ENCODE assay signal across 8 cellular contexts in the genomic region with DNA sequence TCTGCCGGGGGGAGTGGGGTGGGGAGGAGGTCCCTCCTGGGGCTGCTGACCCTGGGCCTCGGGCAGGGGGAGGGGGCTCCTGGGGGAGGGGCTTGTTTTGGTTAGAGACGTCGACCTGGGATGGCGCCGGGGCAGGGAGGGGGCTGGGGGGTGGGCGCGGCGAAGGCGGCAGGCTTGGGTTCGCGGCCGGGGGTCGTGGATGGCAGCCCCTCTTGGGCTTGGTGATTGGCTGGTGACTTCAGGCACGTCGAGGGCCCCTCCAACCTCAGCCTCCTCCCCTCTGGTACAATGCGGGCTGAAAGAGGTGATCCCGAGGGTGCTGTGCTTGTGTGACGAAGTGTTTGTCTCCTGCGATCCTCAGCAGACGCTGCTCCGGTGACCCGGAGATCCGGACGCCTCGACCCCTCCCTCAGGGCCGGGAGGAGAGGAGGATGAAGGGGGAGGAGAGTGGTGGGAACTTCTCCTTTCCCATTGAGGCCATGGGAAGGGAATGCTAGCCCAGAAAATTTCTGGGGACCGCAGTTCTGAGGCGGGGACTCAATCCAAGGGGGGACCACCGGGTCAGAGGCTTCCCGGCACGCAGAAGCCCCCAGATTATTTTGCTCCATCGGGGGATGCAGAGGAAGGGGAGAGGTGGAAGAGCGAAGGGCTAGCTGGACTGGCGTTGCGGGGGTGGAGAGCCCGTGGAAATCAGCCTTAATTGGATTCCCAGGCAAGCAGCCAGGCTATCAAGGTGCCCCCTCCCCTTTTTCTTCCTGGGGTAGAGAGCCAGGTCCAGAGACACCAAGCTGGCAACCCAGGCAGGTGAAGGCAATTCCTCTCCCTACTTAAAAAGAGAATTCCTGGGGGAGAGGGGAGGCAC. TPM values are rescaled to one million over a fixed set of nuclear protein-coding genes. Genes with fewer than 3 reads are reported as not detected.
DNase-seq lines count a peak whose midpoint lies in the region; ATAC-seq and TF ChIP-seq lines count a peak whose summit lies in the region.

No MANE protein-coding gene starts in this region.

- DNase-seq in heart right ventricle: peak in 1 of 2 donors; percentile 44
- DNase-seq in left cardiac atrium: no peak
- no peak for DNase-seq in breast epithelium (ENCODE audit: low spot score in 2 of 2)
- DNase-seq in uterus: no peak
- no peak for DNase-seq in CD1c-positive myeloid dendritic cell (ENCODE audit: extremely low spot score)

- H3K36me3 ChIP-seq in heart right ventricle (peaks cover 0 to 9% (median 0%) of the 10 kb centered on the region in 9 donors), breast epithelium (no peaks in the 10 kb centered on the region), mesodermal cell (ENCODE audit: control insufficient read depth, insufficient read depth, low read length) (peaks cover 34% of the 10 kb centered on the region), uterus (no peaks in the 10 kb centered on the region)

- ATAC-seq in heart right ventricle (peak in 6 of 8 donors; percentile 13 to 48 (median 32)), left cardiac atrium (no peak), GM19324 (IDR thresholded peaks at IDR 0.05; ENCODE audit: low FRiP score, unreplicated experiment) (no peak), GM19455 (IDR thresholded peaks at IDR 0.05; ENCODE audit: unreplicated experiment) (no peak)

- H3K27ac ChIP-seq in heart right ventricle (peak overlapping the region in 7 of 10 donors; percentile 35 to 77 (median 61)), breast epithelium (peak overlapping the region; percentile 41 to 93), mesodermal cell (ENCODE audit: low read depth, low read length, severe bottlenecking) (peak overlapping the region; percentile 84), uterus (peak overlapping the region; percentile 36 to 37)

- 39 to 43% methylated on average over 36 to 37 of the region's 37 CpGs for WGBS in heart right ventricle, 2 donors
- WGBS in mesodermal cell (ENCODE audit: insufficient coverage in 2 of 2), 2 experiments: 3 to 5% methylated on average over 14 to 19 of the region's 37 CpGs

- H3K4me1 ChIP-seq in heart right ventricle: peaks cover 13 to 68% (median 36%) of the 10 kb centered on the region in 9 donors
- H3K4me1 ChIP-seq in breast epithelium: peaks cover 7 to 18% of the 10 kb centered on the region in 2 donors
- peaks cover 33% of the 10 kb centered on the region for H3K4me1 ChIP-seq in mesodermal cell (ENCODE audit: control insufficient read depth, insufficient read depth, low read length, poor library complexity, severe bottlenecking)
- H3K4me1 ChIP-seq in uterus: peaks cover 0 to 22% of the 10 kb centered on the region in 2 donors

- peaks cover 0 to 33% (median 0%) of the 10 kb centered on the region in 7 donors for H3K27me3 ChIP-seq in heart right ventricle
- no peaks in the 10 kb centered on the region for H3K27me3 ChIP-seq in breast epithelium
- no peaks in the 10 kb centered on the region for H3K27me3 ChIP-seq in uterus

- TF ChIP-seq CTCF in heart right ventricle (IDR thresholded peaks at IDR 0.05): no peak
- no peak for TF ChIP-seq CTCF in breast epithelium (IDR thresholded peaks at IDR 0.05)
- no peak for TF ChIP-seq CTCF in uterus (IDR thresholded peaks at IDR 0.05)

- TF ChIP-seq POLR2A in breast epithelium (IDR thresholded peaks at IDR 0.05): no peak
- TF ChIP-seq POLR2A in uterus (IDR thresholded peaks at IDR 0.05): no peak

- H3K9me3 ChIP-seq in heart right ventricle (no peaks in the 10 kb centered on the region), breast epithelium (no peaks in the 10 kb centered on the region), mesodermal cell (ENCODE audit: control insufficient read depth, low read length) (no peaks in the 10 kb centered on the region), uterus (no peaks in the 10 kb centered on the region)

- intact Hi-C loops in heart right ventricle (cut with DNase I) (no loop called here), left cardiac atrium (cut with DNase I) (no loop called here), breast epithelium (cut with DNase I; ENCODE audit: low total_unique reads) (loop anchor here (5.0 kb wide), 1 partner anchor 173 kb away; no protein-coding TSS in a partner anchor), uterus (cut with DNase I; ENCODE audit: low total_unique reads) (no loop called here)

- H3K4me3 ChIP-seq in heart right ventricle: peak overlapping the region; percentile 4 to 67 (median 54)
- peak overlapping the region; percentile 39 to 83 (median 62) for H3K4me3 ChIP-seq in breast epithelium
- peak overlapping the region; percentile 59 for H3K4me3 ChIP-seq in mesodermal cell (ENCODE audit: extremely low read depth, insufficient read depth, low read length, poor library complexity, severe bottlenecking)
- H3K4me3 ChIP-seq in uterus: peak overlapping the region; percentile 27 to 41

RNA-seq across cellular contexts. Expression of gene RAI1, which starts 44.0 kb away (rescaled TPM):
- 10 to 100 TPM; 15.8 to 32.0 (median 20.9) TPM for total RNA-seq in heart right ventricle
- 10 to 100 TPM; 13.8 to 17.5 TPM for polyA plus RNA-seq in heart right ventricle
- 10 to 100 TPM; 22.4 to 32.3 TPM for total RNA-seq in left cardiac atrium
- total RNA-seq in breast epithelium: 10 to 100 TPM in 2 of 3 donors, 1 to 10 TPM in 1; 5.6 to 25.6 (median 20.6) TPM
- polyA plus RNA-seq in mesodermal cell (2013, experiment 1 of 2): 27.6 TPM
- 22.1 TPM for polyA plus RNA-seq in mesodermal cell (2013, experiment 2 of 2)
- 10 to 100 TPM in 3 of 4 donors, 1 to 10 TPM in 1; 10.0 to 66.1 (median 15.3) TPM for total RNA-seq in uterus

Comparison
In these comparisons a context has a peak if more than half of its experiments do, and no peak if none do; other contexts are left out.
1. ATAC-seq: peak in heart right ventricle (6 of 8); none in left cardiac atrium (0 of 2), GM19324 (single experiment) and GM19455 (single experiment).
2. Peak in every context shown above with its lines, with median percentiles within 50 percentile points of each other: H3K27ac ChIP-seq and H3K4me3 ChIP-seq.